Comparison of ENCODE assay signal across 8 cellular contexts in genomic region chr6:99334526-99335127, GRCh38. TPM values are rescaled to one million over a fixed set of nuclear protein-coding genes. Genes with fewer than 3 reads are reported as not detected.
DNase-seq lines count a peak whose midpoint lies in the region; ATAC-seq and TF ChIP-seq lines count a peak whose summit lies in the region.

No MANE protein-coding gene starts in this region.

- dilution Hi-C loops in mammary epithelial cell (cut with HindIII; ENCODE audit: low sequenced_read_pairs) = no loop called here

- H3K27ac ChIP-seq in DND-41 (ENCODE audit: low read length) (no peak overlapping the region), mammary epithelial cell (ENCODE audit: insufficient read depth, low read depth, low read length) (no peak overlapping the region)

- H2AFZ ChIP-seq in DND-41 (ENCODE audit: low read depth, low read length) (no peak overlapping the region), mammary epithelial cell (ENCODE audit: low read depth, low read length) (peak overlapping the region; percentile 34)

- CTCF ChIA-PET in mammary epithelial cell (lab: Charles Lee; ENCODE audit: low non-redundant PET) = interaction anchor here (0.6 to 0.8 kb wide), 4 partner anchors 61 to 296 kb away, joined by 3 to 4 read pairs (median 3); no protein-coding TSS in a partner anchor

- H3K4me3 Mint-ChIP-seq in memory B cell = no peak overlapping the region

- H3K36me3 Mint-ChIP-seq in memory B cell = no peaks in the 10 kb centered on the region

- H4K20me1 ChIP-seq in DND-41 (ENCODE audit: insufficient read depth, low read length) = no peaks in the 10 kb centered on the region
- H4K20me1 ChIP-seq in mammary epithelial cell (ENCODE audit: insufficient read depth, low read length) = no peaks in the 10 kb centered on the region

- in situ Hi-C loops in mammary epithelial cell (cut with MboI; ENCODE audit: low sequenced_read_pairs in 2 of 2) = no loop called here

- H3K4me1 ChIP-seq in DND-41 (ENCODE audit: insufficient read depth, low read length) = no peaks in the 10 kb centered on the region
- peaks cover 3% of the 10 kb centered on the region for H3K4me1 ChIP-seq in mammary epithelial cell (ENCODE audit: insufficient read depth, low read length)

- H3K36me3 ChIP-seq in DND-41 (ENCODE audit: insufficient read depth, low read length) (no peaks in the 10 kb centered on the region), mammary epithelial cell (ENCODE audit: insufficient read depth, low read length) (no peaks in the 10 kb centered on the region)

- 0% methylated on average over 2 of the region's 2 CpGs for WGBS in mammary epithelial cell (ENCODE audit: low coverage, missing lambda C conversion rate)
- 37 to 48% methylated on average over 2 of the region's 2 CpGs for WGBS in lower leg skin, 2 donors

- ATAC-seq in DND-41 (ENCODE audit: insufficient read depth, low read depth) (peak; percentile 65; the same call in 1 of the 3 replicates), GM18907 (IDR thresholded peaks at IDR 0.05; ENCODE audit: unreplicated experiment) (peak; percentile 45), HG03342 (IDR thresholded peaks at IDR 0.05; ENCODE audit: unreplicated experiment) (peak; percentile 29), memory B cell (ENCODE audit: low read depth) (peak; percentile 17)

- TF ChIP-seq POLR2A in lower leg skin (IDR thresholded peaks at IDR 0.05) = no peak

- H3K27me3 ChIP-seq in DND-41 (ENCODE audit: insufficient read depth, low read length, poor library complexity) (peaks cover 21% of the 10 kb centered on the region), mammary epithelial cell (ENCODE audit: insufficient read depth, low read length) (no peaks in the 10 kb centered on the region)

- H3K4me2 ChIP-seq in DND-41 (ENCODE audit: insufficient read depth, low read length) (no peak overlapping the region), mammary epithelial cell (ENCODE audit: insufficient read depth, low read depth, low read length) (no peak overlapping the region)

- peak; percentile 62 for TF ChIP-seq CTCF in DND-41 (IDR thresholded peaks at IDR 0.05; ENCODE audit: borderline replicate concordance, extremely low read depth, low read length, poor library complexity, severe bottlenecking)
- TF ChIP-seq CTCF in mammary epithelial cell (conservative IDR thresholded peaks at IDR 0.05 in 1 of 2, IDR thresholded peaks at IDR 0.05 in 1 of 2; ENCODE audit: extremely low read depth in 1 of 2, insufficient read depth in 1 of 2, low read depth in 1 of 2, low read length in 2 of 2) = peak; percentile 78 to 81
- TF ChIP-seq CTCF in lower leg skin (IDR thresholded peaks at IDR 0.05) = no peak

- H3K4me3 ChIP-seq in DND-41 (ENCODE audit: low read depth in 1 of 2, low read length in 2 of 2) (no peak overlapping the region), mammary epithelial cell (replicated peaks in 1 of 3; ENCODE audit: insufficient read depth in 1 of 3, low read depth in 2 of 3, low read length in 3 of 3) (no peak overlapping the region), lower leg skin (ENCODE audit: low read depth, poor library complexity, severe bottlenecking) (no peak overlapping the region)

- H3K9me3 ChIP-seq in DND-41 (ENCODE audit: insufficient read depth, low read length, severe bottlenecking) = no peaks in the 10 kb centered on the region
- no peaks in the 10 kb centered on the region for H3K9me3 ChIP-seq in mammary epithelial cell (replicated peaks; ENCODE audit: insufficient read depth, low read length)

- H3K79me2 ChIP-seq in DND-41 (ENCODE audit: insufficient read depth, low read length) = no peaks in the 10 kb centered on the region
- H3K79me2 ChIP-seq in mammary epithelial cell (ENCODE audit: insufficient read depth, low read length) = no peaks in the 10 kb centered on the region

- intact Hi-C loops in mammary epithelial cell (cut with micrococcal nuclease) = loop anchor here (1.0 to 10.0 kb wide), 8 partner anchors 16 to 488 kb away; partner anchors contain the start of genes PNISR and USP45
- intact Hi-C loops in lower leg skin (cut with DNase I; ENCODE audit: low total_unique reads) = no loop called here

- H3K9ac ChIP-seq in DND-41 (ENCODE audit: low read depth, low read length) (no peak overlapping the region), mammary epithelial cell (ENCODE audit: insufficient read depth, low read length) (no peak overlapping the region)

- BruUV-seq in mammary epithelial cell (replicated peaks; lab: Mats Ljungman, UMichigan) = no TSS peak

- H3K9me3 Mint-ChIP-seq in memory B cell = no peaks in the 10 kb centered on the region

- H3K27ac Mint-ChIP-seq in memory B cell = no peak overlapping the region

- peak; percentile 12 for DNase-seq in DND-41
- peak; percentile 74 for DNase-seq in NCI-H69 (lab: John Stamatoyannopoulos, UW)
- DNase-seq in mammary epithelial cell = peak; percentile 49
- no peak for DNase-seq in memory B cell (ENCODE audit: low spot score in 2 of 2)
- DNase-seq in lower leg skin (ENCODE audit: low spot score in 2 of 2) = no peak
- DNase-seq in stimulated activated CD4-positive, alpha-beta T cell treated with anti-CD3 and anti-CD28 coated beads, Interleukin-1b, Interleukin-23, amount 100 ng/mL, for 48 hours = no peak

- peaks cover 7% of the 10 kb centered on the region for H3K4me1 Mint-ChIP-seq in memory B cell

- peaks cover 6% of the 10 kb centered on the region for H3K27me3 Mint-ChIP-seq in memory B cell

RNA-seq across cellular contexts. Expression of gene FAXC, which starts 14.8 kb away (rescaled TPM):
- total RNA-seq in mammary epithelial cell (1 to 10 TPM; 7.2 to 7.6 TPM), lower leg skin (1 to 10 TPM in 2 of 4 donors, under 1 TPM in 2; 0.04 to 3.6 (median 1.3) TPM)
- 9.5 TPM for polyA plus RNA-seq in mammary epithelial cell
- 3.7 TPM for polyA minus RNA-seq in mammary epithelial cell

RNA-seq across cellular contexts. Expression of gene COQ3, which starts 59.4 kb away (rescaled TPM):
- total RNA-seq in mammary epithelial cell = 10 to 100 TPM in 1 of 2 donors, 1 to 10 TPM in 1; 4.3 to 12.8 TPM
- polyA plus RNA-seq in mammary epithelial cell = 10.6 TPM
- 7.5 TPM for polyA minus RNA-seq in mammary epithelial cell
- total RNA-seq in lower leg skin = 1 to 10 TPM; 1.5 to 4.5 (median 3.2) TPM

Comparison
In these comparisons a context has a peak if more than half of its experiments do, and no peak if none do; other contexts are left out.
1. DNase-seq: peak in DND-41 (single experiment), NCI-H69 (single experiment) and mammary epithelial cell (single experiment); none in memory B cell (0 of 2), lower leg skin (0 of 2) and stimulated activated CD4-positive, alpha-beta T cell treated with anti-CD3 and anti-CD28 coated beads, Interleukin-1b, Interleukin-23, amount 100 ng/mL, for 48 hours (single experiment).
2. CTCF ChIP-seq: peak in DND-41 (single experiment) and mammary epithelial cell (2 of 2); none in lower leg skin (0 of 3).
3. Peak in every context shown above with its lines, with median percentiles within 50 percentile points of each other: ATAC-seq.